8 cellular contexts compared by ENCODE assay signal in the genomic region with DNA sequence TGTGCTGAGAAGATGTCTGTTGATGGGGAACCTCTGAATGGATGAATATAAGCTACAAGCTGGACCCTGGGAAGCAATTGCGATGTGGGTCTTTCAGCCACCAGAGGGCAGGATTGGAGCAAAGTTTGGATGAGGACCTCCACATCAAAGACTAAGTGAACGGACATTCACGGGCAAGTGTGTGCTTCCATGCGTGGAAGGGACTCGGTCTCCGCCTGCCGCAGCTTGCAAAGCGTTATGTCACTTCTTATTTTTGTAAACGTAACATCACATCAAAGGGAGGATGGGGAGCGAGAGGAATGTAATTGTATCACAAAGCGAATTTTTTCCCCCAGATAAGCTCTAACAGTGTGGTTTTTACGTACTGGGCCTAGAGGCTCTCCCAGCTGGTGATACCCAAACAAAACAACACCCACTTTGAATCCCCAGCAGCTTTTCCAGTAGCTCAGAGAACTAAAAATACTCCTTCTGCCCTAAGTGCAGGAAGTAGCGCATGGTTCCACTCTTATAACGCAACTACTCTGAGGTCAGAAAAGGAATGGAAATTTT.
DNase-seq lines count a peak whose midpoint lies in the region; ATAC-seq and TF ChIP-seq lines count a peak whose summit lies in the region.

No MANE protein-coding gene starts in this region.

- H3K4me3 Mint-ChIP-seq in CD4-positive, CD25-positive, alpha-beta regulatory T cell: peak overlapping the region; percentile 89 to 94 (median 92)
- H3K4me3 Mint-ChIP-seq in endodermal cell: peak overlapping the region; percentile 67

- no peak overlapping the region for H3K27ac ChIP-seq in CD4-positive, CD25-positive, alpha-beta regulatory T cell (ENCODE audit: insufficient read depth, low read length, poor library complexity, severe bottlenecking)
- no peak overlapping the region for H3K27ac ChIP-seq in endodermal cell (ENCODE audit: low read depth, low read length)
- peak overlapping the region; percentile 73 for H3K27ac ChIP-seq in mesodermal cell (ENCODE audit: low read depth, low read length, severe bottlenecking)

- no peaks in the 10 kb centered on the region for H3K36me3 ChIP-seq in CD4-positive, CD25-positive, alpha-beta regulatory T cell (ENCODE audit: control insufficient read depth, insufficient read depth, low read length)
- H3K36me3 ChIP-seq in endodermal cell (ENCODE audit: control insufficient read depth, insufficient read depth, low read length) (no peaks in the 10 kb centered on the region), mesodermal cell (ENCODE audit: control insufficient read depth, insufficient read depth, low read length) (peaks cover 48% of the 10 kb centered on the region)

- peak overlapping the region; percentile 34 to 78 (median 60) for H3K27ac Mint-ChIP-seq in CD4-positive, CD25-positive, alpha-beta regulatory T cell
- H3K27ac Mint-ChIP-seq in endodermal cell: no peak overlapping the region

- H3K9me3 ChIP-seq in CD4-positive, CD25-positive, alpha-beta regulatory T cell (ENCODE audit: control insufficient read depth in 2 of 2, low read length in 2 of 2): no peaks in the 10 kb centered on the region
- no peaks in the 10 kb centered on the region for H3K9me3 ChIP-seq in endodermal cell (ENCODE audit: control insufficient read depth, low read length)
- H3K9me3 ChIP-seq in mesodermal cell (ENCODE audit: control insufficient read depth, low read length): no peaks in the 10 kb centered on the region

- no peaks in the 10 kb centered on the region for H3K27me3 ChIP-seq in CD4-positive, CD25-positive, alpha-beta regulatory T cell (ENCODE audit: control insufficient read depth, insufficient read depth, low read length)
- peaks cover 6% of the 10 kb centered on the region for H3K27me3 ChIP-seq in endodermal cell (ENCODE audit: control insufficient read depth, insufficient read depth, low read length, poor library complexity, severe bottlenecking)

- peak overlapping the region; percentile 93 for H3K4me3 ChIP-seq in CD4-positive, CD25-positive, alpha-beta regulatory T cell (ENCODE audit: low read depth, low read length)
- H3K4me3 ChIP-seq in endodermal cell (ENCODE audit: low read length): peak overlapping the region; percentile 79
- no peak overlapping the region for H3K4me3 ChIP-seq in mesodermal cell (ENCODE audit: extremely low read depth, insufficient read depth, low read length, poor library complexity, severe bottlenecking)

- no peaks in the 10 kb centered on the region for H3K27me3 Mint-ChIP-seq in CD4-positive, CD25-positive, alpha-beta regulatory T cell
- peaks cover 9% of the 10 kb centered on the region for H3K27me3 Mint-ChIP-seq in endodermal cell (ENCODE audit: insufficient read depth)

- DNase-seq in CD4-positive, CD25-positive, alpha-beta regulatory T cell: peak; percentile 40 to 78 (median 55)
- DNase-seq in NCI-H748 treated with DMSO at 0.1 percent for 48 hours (lab: John Stamatoyannopoulos, UW) (peak; percentile 59), endodermal cell (peak; percentile 93)
- peak; percentile 87 for DNase-seq in activated CD8-positive, alpha-beta memory T cell treated with anti-CD3 and anti-CD28 coated beads for 24 hours
- DNase-seq in stimulated activated CD8-positive, alpha-beta memory T cell treated with anti-CD3 and anti-CD28 coated beads, Interleukin-15, amount 100 ng/mL, for 1 hour (ENCODE audit: low read depth): peak; percentile 49

- H3K9me3 Mint-ChIP-seq in CD4-positive, CD25-positive, alpha-beta regulatory T cell: no peaks in the 10 kb centered on the region
- H3K9me3 Mint-ChIP-seq in endodermal cell: no peaks in the 10 kb centered on the region

- peak; percentile 39 to 49 for ATAC-seq in CD4-positive, CD25-positive, alpha-beta regulatory T cell (ENCODE audit: low read depth in 2 of 2)
- ATAC-seq in GM19395 (IDR thresholded peaks at IDR 0.05; ENCODE audit: unreplicated experiment) (peak; percentile 87), HG03521 (IDR thresholded peaks at IDR 0.05; ENCODE audit: unreplicated experiment) (peak; percentile 69)

- TF ChIP-seq CTCF in endodermal cell (conservative IDR thresholded peaks at IDR 0.05): peak; percentile 82

- H3K4me1 Mint-ChIP-seq in CD4-positive, CD25-positive, alpha-beta regulatory T cell: peaks cover 5 to 17% (median 9%) of the 10 kb centered on the region in 4 donors
- H3K4me1 Mint-ChIP-seq in endodermal cell: peaks cover 5% of the 10 kb centered on the region

- no peak overlapping the region for H3K9ac ChIP-seq in endodermal cell (ENCODE audit: extremely low read depth, low read length, poor library complexity, severe bottlenecking)

- peaks cover 13% of the 10 kb centered on the region for H3K36me3 Mint-ChIP-seq in CD4-positive, CD25-positive, alpha-beta regulatory T cell
- no peaks in the 10 kb centered on the region for H3K36me3 Mint-ChIP-seq in endodermal cell (ENCODE audit: low read depth)

- 13 to 15% methylated on average over 7 to 14 of the region's 14 CpGs for WGBS in endodermal cell (ENCODE audit: insufficient coverage in 1 of 2, insufficient read length in 1 of 2), 2 experiments
- WGBS in mesodermal cell (ENCODE audit: insufficient coverage in 2 of 2), 2 experiments: 5 to 18% methylated on average over 8 of the region's 14 CpGs

- peaks cover 15% of the 10 kb centered on the region for H3K4me1 ChIP-seq in CD4-positive, CD25-positive, alpha-beta regulatory T cell (ENCODE audit: control insufficient read depth, insufficient read depth, low read length, poor library complexity, severe bottlenecking)
- H3K4me1 ChIP-seq in endodermal cell (ENCODE audit: control insufficient read depth, insufficient read depth, low read length): no peaks in the 10 kb centered on the region
- peaks cover 30% of the 10 kb centered on the region for H3K4me1 ChIP-seq in mesodermal cell (ENCODE audit: control insufficient read depth, insufficient read depth, low read length, poor library complexity, severe bottlenecking)
